Comparison of ENCODE assay signal across 9 cellular contexts in genomic region chr1:98049370-98050115, GRCh38.
DNase-seq lines count a peak whose midpoint lies in the region; ATAC-seq and TF ChIP-seq lines count a peak whose summit lies in the region.
"Had no signal": no experiment of that assay in that cellular context is flagged by ENCODE, and none has a peak within 500 bp of the region (broad histone marks: within the 10 kb centered on the region; RNA-seq: fewer than 3 reads in every experiment).

No MANE protein-coding gene starts in this region.

- H3K27ac Mint-ChIP-seq in activated naive CD8-positive, alpha-beta T cell treated with anti-CD3 and anti-CD28 coated beads for 36 hours = no peak overlapping the region

- POLR2A ChIA-PET in AG04449 (lab: Yijun Ruan, JAX) = no interaction called here

- peak overlapping the region; percentile 58 for H3K4me3 ChIP-seq in AG04449 (ENCODE audit: low read depth, low read length)

- peaks cover 6% of the 10 kb centered on the region for H3K27me3 ChIP-seq in layer of hippocampus (ENCODE audit: control insufficient read depth, insufficient read depth, low read length)

- peak overlapping the region; percentile 1 for H3K27ac ChIP-seq in layer of hippocampus (ENCODE audit: low read depth, low read length)

- H3K9me3 Mint-ChIP-seq in activated naive CD8-positive, alpha-beta T cell treated with anti-CD3 and anti-CD28 coated beads for 36 hours = no peaks in the 10 kb centered on the region

- CTCF ChIA-PET in AG04449 (lab: Yijun Ruan, JAX) = interaction anchor here (0.6 to 2.9 kb wide), 6 partner anchors 43 to 418 kb away, joined by 3 to 12 read pairs (median 4); no protein-coding TSS in a partner anchor

- H3K27me3 Mint-ChIP-seq in activated naive CD8-positive, alpha-beta T cell treated with anti-CD3 and anti-CD28 coated beads for 36 hours = peaks cover 92% of the 10 kb centered on the region

- DNase-seq in AG04449 (ENCODE audit: low read depth, low spot score) (no peak), ELR (ENCODE audit: low read depth) (peak; percentile 71), NCI-H1930 (lab: John Stamatoyannopoulos, UW) (no peak), medulla oblongata (ENCODE audit: extremely low spot score) (no peak), left lobe of liver (ENCODE audit: low spot score) (no peak)
- no peak for DNase-seq in activated naive CD8-positive, alpha-beta T cell treated with anti-CD3 and anti-CD28 coated beads for 36 hours
- DNase-seq: Karpas-422 had no signal

- ATAC-seq in GM18868 (IDR thresholded peaks at IDR 0.05; ENCODE audit: unreplicated experiment) (no peak), left lobe of liver (no peak)

- H3K36me3 Mint-ChIP-seq in activated naive CD8-positive, alpha-beta T cell treated with anti-CD3 and anti-CD28 coated beads for 36 hours = no peaks in the 10 kb centered on the region

- peaks cover 31% of the 10 kb centered on the region for H3K4me1 Mint-ChIP-seq in activated naive CD8-positive, alpha-beta T cell treated with anti-CD3 and anti-CD28 coated beads for 36 hours

- H3K4me3 Mint-ChIP-seq in activated naive CD8-positive, alpha-beta T cell treated with anti-CD3 and anti-CD28 coated beads for 36 hours = peak overlapping the region; percentile 66

- TF ChIP-seq CTCF in AG04449 (IDR thresholded peaks at IDR 0.05; ENCODE audit: insufficient read depth, low read length, missing control alignments) = no peak
